ENCODE assay signal across 2 cellular contexts in the genomic region with DNA sequence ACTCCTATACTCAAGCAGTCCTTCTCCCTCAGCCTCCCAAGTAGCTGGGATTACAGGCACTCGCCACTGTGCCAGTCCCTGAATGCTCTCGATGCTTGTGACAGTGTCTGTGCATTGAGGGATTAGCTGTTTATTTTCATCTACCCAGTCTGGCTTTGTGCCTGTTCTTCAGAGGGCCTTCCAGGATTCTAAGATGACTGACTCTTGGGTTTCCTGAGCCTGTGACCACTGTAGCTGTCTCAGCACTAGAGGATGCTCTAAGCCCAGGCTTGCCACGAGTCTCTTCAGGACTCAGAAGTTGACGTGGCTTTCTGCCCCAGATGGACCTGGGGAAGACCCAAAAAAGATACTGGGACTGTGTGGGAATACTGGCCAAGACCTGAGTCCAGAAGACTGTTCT.
TF ChIP-seq lines count a peak whose summit lies in the region.

No MANE protein-coding gene starts in this region.

TF ChIP-seq in SK-N-SH, 30 proteins besides CTCF, POLR2A, EP300 and RAD21 (continued from another document):
- TF ChIP-seq ZBTB33 (IDR thresholded peaks at IDR 0.05; ENCODE audit: borderline replicate concordance, low read depth) (no peak), TAF1 (IDR thresholded peaks at IDR 0.05; ENCODE audit: borderline replicate concordance, low read depth, low read length) (no peak), USF2 (IDR thresholded peaks at IDR 0.05; ENCODE audit: borderline replicate concordance, low read depth, low read length) (no peak)

TF ChIP-seq in SK-N-SH treated with all-trans-retinoic acid at 6 μM for 48 hours, 23 proteins besides CTCF, POLR2A, EP300 and RAD21 (continued from another document):
- TF ChIP-seq TSHZ2 (CRISPR knock-in tag; IDR thresholded peaks at IDR 0.05) (no peak), TCF4 (CRISPR knock-in tag; IDR thresholded peaks at IDR 0.05; ENCODE audit: borderline replicate concordance) (no peak), ISL1 (CRISPR knock-in tag; IDR thresholded peaks at IDR 0.05) (no peak), ZNF565 (CRISPR knock-in tag; conservative IDR thresholded peaks at IDR 0.05; ENCODE audit: low read depth) (no peak), RARB (CRISPR knock-in tag; IDR thresholded peaks at IDR 0.05) (no peak), CSDC2 (CRISPR knock-in tag; IDR thresholded peaks at IDR 0.05) (no peak), PATZ1 (CRISPR knock-in tag; IDR thresholded peaks at IDR 0.05; ENCODE audit: borderline replicate concordance) (no peak), ARNTL (CRISPR knock-in tag; IDR thresholded peaks at IDR 0.05; ENCODE audit: borderline replicate concordance, low read depth) (no peak), GLIS3 (CRISPR knock-in tag; IDR thresholded peaks at IDR 0.05) (no peak), ZFP30 (CRISPR knock-in tag; IDR thresholded peaks at IDR 0.05) (no peak)
- TF ChIP-seq, protein P1, sequence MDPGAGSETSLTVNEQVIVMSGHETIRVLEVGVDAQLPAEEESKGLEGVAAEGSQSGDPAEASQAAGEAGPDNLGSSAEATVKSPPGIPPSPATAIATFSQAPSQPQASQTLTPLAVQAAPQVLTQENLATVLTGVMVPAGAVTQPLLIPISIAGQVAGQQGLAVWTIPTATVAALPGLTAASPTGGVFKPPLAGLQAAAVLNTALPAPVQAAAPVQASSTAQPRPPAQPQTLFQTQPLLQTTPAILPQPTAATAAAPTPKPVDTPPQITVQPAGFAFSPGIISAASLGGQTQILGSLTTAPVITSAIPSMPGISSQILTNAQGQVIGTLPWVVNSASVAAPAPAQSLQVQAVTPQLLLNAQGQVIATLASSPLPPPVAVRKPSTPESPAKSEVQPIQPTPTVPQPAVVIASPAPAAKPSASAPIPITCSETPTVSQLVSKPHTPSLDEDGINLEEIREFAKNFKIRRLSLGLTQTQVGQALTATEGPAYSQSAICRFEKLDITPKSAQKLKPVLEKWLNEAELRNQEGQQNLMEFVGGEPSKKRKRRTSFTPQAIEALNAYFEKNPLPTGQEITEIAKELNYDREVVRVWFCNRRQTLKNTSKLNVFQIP (CRISPR knock-in tag; IDR thresholded peaks at IDR 0.05; ENCODE audit: borderline replicate concordance, low read depth) = no peak
